ENCODE assay signal across 35 cellular contexts in genomic region chr3:47359283-47359682, GRCh38.
"Had no signal": no experiment of that assay in that cellular context is flagged by ENCODE, and none has a peak within 500 bp of the region (broad histone marks: within the 10 kb centered on the region; RNA-seq: fewer than 3 reads in every experiment).

No MANE protein-coding gene starts in this region.

- H3K27ac Mint-ChIP-seq: activated B cell treated with CpG ODN at 0.5 μM for 24 hours; activated CD8-positive, alpha-beta T cell treated with anti-CD3 and anti-CD28 coated beads for 36 hours; activated naive CD8-positive, alpha-beta T cell treated with anti-CD3 and anti-CD28 coated beads for 36 hours; activated naive CD8-positive, alpha-beta T cell treated with anti-CD3 and anti-CD28 coated beads, Interleukin-2, amount 50 U/mL, for 24 hours; dendritic cell treated with granulocyte-macrophage colony-stimulating factor and Interleukin-4, amounts not matched to agents 40 ng/mL and 50 ng/mL, for 4 days; endodermal cell; T-helper 1 cell treated with Interleukin-12 subunit alpha and Interleukin-12 subunit beta and Interleukin-4 antibody, amounts not matched to agents 30 μg/mL and 1 μg/mL, for 36 hours had no signal

- H3K4me3 Mint-ChIP-seq: activated B cell treated with CpG ODN at 0.5 μM for 24 hours; activated CD8-positive, alpha-beta T cell treated with anti-CD3 and anti-CD28 coated beads for 36 hours; activated naive CD4-positive, alpha-beta T cell treated with anti-CD3 and anti-CD28 coated beads, Interleukin-2, amount 50 U/mL, for 24 hours; activated naive CD8-positive, alpha-beta T cell treated with anti-CD3 and anti-CD28 coated beads for 36 hours; activated naive CD8-positive, alpha-beta T cell treated with anti-CD3 and anti-CD28 coated beads, Interleukin-2, amount 50 U/mL, for 24 hours; activated T-cell treated with anti-CD3 and anti-CD28 coated beads, Interleukin-2, amount 50 U/mL, for 4 hours; central memory CD8-positive, alpha-beta T cell; dendritic cell treated with granulocyte-macrophage colony-stimulating factor and Interleukin-4, amounts not matched to agents 40 ng/mL and 50 ng/mL, for 4 days; endodermal cell; T-helper 1 cell treated with Interleukin-12 subunit alpha and Interleukin-12 subunit beta and Interleukin-4 antibody, amounts not matched to agents 30 μg/mL and 1 μg/mL, for 36 hours had no signal

- H3K36me3 ChIP-seq: adrenal gland, breast epithelium, cardiac muscle cell, esophagus muscularis mucosa, gastrocnemius medialis, heart left ventricle, WERI-Rb-1 had no signal

- H3K4me1 Mint-ChIP-seq: endodermal cell had no signal

- H3K27me3 ChIP-seq: adrenal gland, body of pancreas, breast epithelium, cardiac muscle cell, dorsolateral prefrontal cortex, esophagus muscularis mucosa, foreskin keratinocyte, gastrocnemius medialis, heart left ventricle had no signal

- H3K9me3 ChIP-seq: gastrocnemius medialis had no signal

- H3K4me3 ChIP-seq: adrenal gland, body of pancreas, breast epithelium, cardiac muscle cell, coronary artery, dorsolateral prefrontal cortex, esophagus muscularis mucosa, gastrocnemius medialis, heart left ventricle had no signal

- DNase-seq: activated B cell treated with CpG ODN at 0.5 μM for 24 hours; activated CD4-positive, alpha-beta T cell treated with anti-CD3 and anti-CD28 coated beads for 48 hours; activated CD4-positive, alpha-beta T cell treated with anti-CD3 and anti-CD28 coated beads, Interleukin-2, amount 50 U/mL, for 1 hour; activated CD4-positive, alpha-beta T cell treated with anti-CD3 and anti-CD28 coated beads, Interleukin-2, amount 50 U/mL, for 48 hours; activated CD8-positive, alpha-beta memory T cell treated with anti-CD3 and anti-CD28 coated beads for 24 hours; activated CD8-positive, alpha-beta T cell treated with anti-CD3 and anti-CD28 coated beads for 36 hours; activated effector memory CD4-positive, alpha-beta T cell treated with Interleukin-2 at 50 U/mL for 16 hours; activated gamma-delta T cell treated with Interleukin-2 at 50 U/mL for 16 hours; activated naive CD4-positive, alpha-beta T cell treated with Interleukin-2 at 50 U/mL for 16 hours; activated naive CD8-positive, alpha-beta T cell treated with anti-CD3 and anti-CD28 coated beads for 36 hours; activated naive CD8-positive, alpha-beta T cell treated with anti-CD3 and anti-CD28 coated beads, Interleukin-2, amount 50 U/mL, for 24 hours; activated T-cell treated with anti-CD3 and anti-CD28 coated beads, Interleukin-2, amount 50 U/mL, for 4 hours; adrenal gland; amygdala; aorta; body of pancreas; dorsolateral prefrontal cortex; effector memory CD4-positive, alpha-beta T cell; endodermal cell; erythroblast; gastrocnemius medialis; glutamatergic neuron; heart left ventricle; T1000; WERI-Rb-1 had no signal

- H3K4me1 ChIP-seq: adrenal gland, body of pancreas, breast epithelium, esophagus muscularis mucosa, foreskin keratinocyte, gastrocnemius medialis had no signal

- H3K27me3 Mint-ChIP-seq: activated B cell treated with CpG ODN at 0.5 μM for 24 hours; activated CD8-positive, alpha-beta T cell treated with anti-CD3 and anti-CD28 coated beads for 36 hours; activated naive CD8-positive, alpha-beta T cell treated with anti-CD3 and anti-CD28 coated beads for 36 hours; activated naive CD8-positive, alpha-beta T cell treated with anti-CD3 and anti-CD28 coated beads, Interleukin-2, amount 50 U/mL, for 24 hours; activated T-helper 17 cell treated with anti-CD3 and anti-CD28 coated beads, Interleukin-2, amount 50 U/mL, for 72 hours; central memory CD8-positive, alpha-beta T cell; dendritic cell treated with granulocyte-macrophage colony-stimulating factor and Interleukin-4, amounts not matched to agents 40 ng/mL and 50 ng/mL, for 4 days had no signal

- ATAC-seq: body of pancreas, gastrocnemius medialis, heart left ventricle had no signal

- H3K27ac ChIP-seq: adrenal gland, body of pancreas, breast epithelium, cardiac muscle cell, coronary artery, dorsolateral prefrontal cortex, esophagus muscularis mucosa, foreskin keratinocyte, gastrocnemius medialis, heart left ventricle, WERI-Rb-1 had no signal
